ENCODE assay signal across 8 cellular contexts in genomic region chr5:178230879-178231735, GRCh38. TPM values are rescaled to one million over a fixed set of nuclear protein-coding genes. Genes with fewer than 3 reads are reported as not detected.
DNase-seq lines count a peak whose midpoint lies in the region; ATAC-seq and TF ChIP-seq lines count a peak whose summit lies in the region.

No MANE protein-coding gene starts in this region.

- H3K36me3 ChIP-seq in left lung (peaks cover 0 to 53% of the 10 kb centered on the region in 2 donors), thoracic aorta (peaks cover 21% of the 10 kb centered on the region)

- H3K27ac Mint-ChIP-seq in activated CD4-positive, alpha-beta T cell treated with anti-CD3 and anti-CD28 coated beads, Interleukin-2, amount 10 ng/mL, durations not matched to agents 24 days and 14 days, result peak overlapping the region; percentile 87

- H3K4me1 ChIP-seq in left lung (peaks cover 27 to 75% of the 10 kb centered on the region in 2 donors), thoracic aorta (ENCODE audit: control insufficient read depth in 1 of 2, low read depth in 2 of 2) (peaks cover 12 to 22% of the 10 kb centered on the region in 2 donors)

- ATAC-seq in left lung, result no peak
- ATAC-seq in thoracic aorta (ENCODE audit: insufficient number of reproducible peaks, low FRiP score, low read depth), result no peak

- no peak for DNase-seq in activated CD4-positive, alpha-beta T cell treated with anti-CD3 and anti-CD28 coated beads, Interleukin-2, amount 10 ng/mL, durations not matched to agents 24 days and 14 days
- DNase-seq in activated CD4-positive, alpha-beta T cell treated with anti-CD3 and anti-CD28 coated beads for 48 hours, result no peak
- DNase-seq in astrocyte of the hippocampus (ENCODE audit: low read depth, low spot score) (peak; percentile 42), left lung (peak in 1 of 2 donors; percentile 38), thoracic aorta (ENCODE audit: low spot score) (no peak), retina (no peak)
- no peak for DNase-seq in stimulated activated CD4-positive, alpha-beta T cell treated with anti-CD3 and anti-CD28 coated beads, Interleukin-15, amount 100 ng/mL, for 24 hours
- DNase-seq in activated CD8-positive, alpha-beta memory T cell treated with anti-CD3 and anti-CD28 coated beads for 24 hours, result no peak

- no peak for TF ChIP-seq CTCF in left lung (IDR thresholded peaks at IDR 0.05)
- TF ChIP-seq CTCF in thoracic aorta (IDR thresholded peaks at IDR 0.05), result no peak

- peak overlapping the region; percentile 64 to 91 for H3K4me3 ChIP-seq in left lung
- peak overlapping the region; percentile 72 for H3K4me3 ChIP-seq in thoracic aorta

- no peaks in the 10 kb centered on the region for H3K27me3 ChIP-seq in left lung
- no peaks in the 10 kb centered on the region for H3K27me3 ChIP-seq in thoracic aorta (replicated peaks; ENCODE audit: insufficient read depth)

- peak overlapping the region; percentile 91 for H3K4me3 Mint-ChIP-seq in activated CD4-positive, alpha-beta T cell treated with anti-CD3 and anti-CD28 coated beads, Interleukin-2, amount 10 ng/mL, durations not matched to agents 24 days and 14 days

- H3K36me3 Mint-ChIP-seq in activated CD4-positive, alpha-beta T cell treated with anti-CD3 and anti-CD28 coated beads, Interleukin-2, amount 10 ng/mL, durations not matched to agents 24 days and 14 days (ENCODE audit: low read depth), result peaks cover 52% of the 10 kb centered on the region

- intact Hi-C loops in activated CD4-positive, alpha-beta T cell treated with anti-CD3 and anti-CD28 coated beads, Interleukin-2, amount 10 ng/mL, durations not matched to agents 24 days and 14 days (cut with micrococcal nuclease), result loop anchor here (5.0 to 10.0 kb wide), 2 partner anchors 396 to 1324 kb away; partner anchors contain the start of genes CLK4 and RUFY1
- intact Hi-C loops in left lung (cut with DNase I), result no loop called here

- no peaks in the 10 kb centered on the region for H3K9me3 ChIP-seq in left lung
- no peaks in the 10 kb centered on the region for H3K9me3 ChIP-seq in thoracic aorta

- H3K27ac ChIP-seq in left lung (peak overlapping the region in 1 of 2 donors; percentile 99), thoracic aorta (peak overlapping the region in 1 of 2 donors; percentile 93)

- no peaks in the 10 kb centered on the region for H3K27me3 Mint-ChIP-seq in activated CD4-positive, alpha-beta T cell treated with anti-CD3 and anti-CD28 coated beads, Interleukin-2, amount 10 ng/mL, durations not matched to agents 24 days and 14 days

- no peaks in the 10 kb centered on the region for H3K9me3 Mint-ChIP-seq in activated CD4-positive, alpha-beta T cell treated with anti-CD3 and anti-CD28 coated beads, Interleukin-2, amount 10 ng/mL, durations not matched to agents 24 days and 14 days

- H3K4me1 Mint-ChIP-seq in activated CD4-positive, alpha-beta T cell treated with anti-CD3 and anti-CD28 coated beads, Interleukin-2, amount 10 ng/mL, durations not matched to agents 24 days and 14 days, result peaks cover 49% of the 10 kb centered on the region

RNA-seq across cellular contexts. Expression of gene PHYKPL, which starts 1.5 kb away (rescaled TPM):
- 77.8 and 85.9 TPM in 2 replicates for total RNA-seq in activated CD4-positive, alpha-beta T cell treated with anti-CD3 and anti-CD28 coated beads, Interleukin-2, amount 10 ng/mL, durations not matched to agents 24 days and 14 days
- 10 to 100 TPM; 71.9 to 87.9 TPM for total RNA-seq in left lung
- 10 to 100 TPM; 78.3 to 94.8 TPM for total RNA-seq in thoracic aorta

RNA-seq across cellular contexts. Expression of gene HNRNPAB, which starts 26.8 kb away (rescaled TPM):
- total RNA-seq in activated CD4-positive, alpha-beta T cell treated with anti-CD3 and anti-CD28 coated beads, Interleukin-2, amount 10 ng/mL, durations not matched to agents 24 days and 14 days, result 492 and 507 TPM in 2 replicates
- total RNA-seq in left lung (100 to 1,000 TPM; 126 to 178 TPM), thoracic aorta (100 to 1,000 TPM in 1 of 2 donors, 10 to 100 TPM in 1; 66.3 to 124 TPM)

RNA-seq across cellular contexts. Expression of gene GMCL2, which starts 43.9 kb away (rescaled TPM):
- total RNA-seq in activated CD4-positive, alpha-beta T cell treated with anti-CD3 and anti-CD28 coated beads, Interleukin-2, amount 10 ng/mL, durations not matched to agents 24 days and 14 days, result 0.07 TPM in 1 of 2 replicates, not detected in the other
- not detected for total RNA-seq in left lung
- not detected for total RNA-seq in thoracic aorta
